Comparison of ENCODE assay signal across 23 cellular contexts in the genomic region with DNA sequence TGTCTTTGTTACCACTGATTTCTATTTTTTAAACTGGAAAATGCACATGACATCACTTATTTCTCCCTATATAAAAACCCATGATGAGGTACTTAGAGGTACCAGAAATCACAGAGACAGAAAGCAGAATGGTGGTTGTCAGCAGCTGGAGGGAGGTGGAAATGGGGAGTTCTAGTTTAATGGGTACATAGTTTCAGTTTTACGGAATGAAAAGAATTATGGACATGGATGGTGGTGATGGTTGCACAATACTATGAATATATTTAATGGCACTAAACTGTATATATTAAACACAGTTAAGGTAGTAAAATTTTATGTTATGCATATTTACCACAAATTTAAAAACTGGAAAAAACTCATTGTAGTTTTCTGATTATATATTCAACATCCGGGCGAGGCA.
"Had no signal": no experiment of that assay in that cellular context is flagged by ENCODE, and none has a peak within 500 bp of the region (broad histone marks: within the 10 kb centered on the region; RNA-seq: fewer than 3 reads in every experiment).

No MANE protein-coding gene starts in this region.

- H3K9me3 Mint-ChIP-seq: mesothelial cell of epicardium; natural killer cell; stimulated activated memory B cell treated with anti-CD40 and anti-IgM and Interleukin-4, amounts not matched to agents 10 μg/mL and 1 μg/mL and 100 μg/mL, for 72 hours; stimulated activated naive CD8-positive, alpha-beta T cell treated with anti-CD3 and anti-CD28 coated beads, Interleukin-15, amount 100 ng/mL, for 72 hours; type B pancreatic cell had no signal

- H3K9me3 ChIP-seq: left ventricle myocardium inferior, ovary, right atrium auricular region, right lobe of liver, tibial nerve, vagina had no signal

- ATAC-seq: natural killer cell; right lobe of liver; stimulated activated memory B cell treated with anti-CD40 and anti-IgM and Interleukin-4, amounts not matched to agents 10 μg/mL and 1 μg/mL and 100 μg/mL, for 72 hours; stimulated activated naive CD8-positive, alpha-beta T cell treated with anti-CD3 and anti-CD28 coated beads, Interleukin-15, amount 100 ng/mL, for 72 hours had no signal

- H3K4me1 ChIP-seq: right atrium auricular region, right lobe of liver had no signal

- H3K27me3 ChIP-seq: ovary, right atrium auricular region, right lobe of liver, tibial nerve, vagina had no signal

- H3K27ac ChIP-seq: left ventricle myocardium inferior, ovary, right atrium auricular region, right lobe of liver, tibial nerve, vagina had no signal

- H3K4me1 Mint-ChIP-seq: natural killer cell; stimulated activated naive CD8-positive, alpha-beta T cell treated with anti-CD3 and anti-CD28 coated beads, Interleukin-15, amount 100 ng/mL, for 72 hours had no signal

- H3K36me3 ChIP-seq: left ventricle myocardium inferior, ovary, right atrium auricular region, right lobe of liver, tibial nerve, vagina had no signal

- H3K27ac Mint-ChIP-seq: mesothelial cell of epicardium; naive B cell; natural killer cell; progenitor cell of endocrine pancreas; stimulated activated memory B cell treated with anti-CD40 and anti-IgM and Interleukin-4, amounts not matched to agents 10 μg/mL and 1 μg/mL and 100 μg/mL, for 72 hours; stimulated activated naive CD8-positive, alpha-beta T cell treated with anti-CD3 and anti-CD28 coated beads, Interleukin-15, amount 100 ng/mL, for 72 hours; type B pancreatic cell had no signal

- H3K36me3 Mint-ChIP-seq: mesothelial cell of epicardium; naive B cell; natural killer cell; stimulated activated memory B cell treated with anti-CD40 and anti-IgM and Interleukin-4, amounts not matched to agents 10 μg/mL and 1 μg/mL and 100 μg/mL, for 72 hours; type B pancreatic cell had no signal

- H3K4me3 ChIP-seq: left ventricle myocardium inferior, lung, ovary, right atrium auricular region, right lobe of liver, smooth muscle cell, tibial nerve, vagina had no signal

- DNase-seq: islet precursor cell; left ventricle myocardium inferior; mesendoderm; naive B cell; natural killer cell; ovary; right lobe of liver; stimulated activated CD4-positive, alpha-beta T cell treated with anti-CD3 and anti-CD28 coated beads, Interleukin-1b, Interleukin-23, amount 100 ng/mL, for 48 hours; stimulated activated CD4-positive, alpha-beta T cell treated with anti-CD3 and anti-CD28 coated beads, Interleukin-2, amount 100 ng/mL, for 48 hours; stimulated activated CD4-positive, alpha-beta T cell treated with anti-CD3 and anti-CD28 coated beads, Interleukin-4, amount 100 ng/mL, for 4 hours; stimulated activated CD8-positive, alpha-beta memory T cell treated with anti-CD3 and anti-CD28 coated beads, Interleukin-4, amount 100 ng/mL, for 48 hours; stimulated activated naive CD4-positive, alpha-beta T cell treated with Interleukin-2 at 50 U/mL for 16 hours; stimulated activated naive CD8-positive, alpha-beta T cell treated with anti-CD3 and anti-CD28 coated beads, Interleukin-15, amount 100 ng/mL, for 72 hours; substantia nigra had no signal

- H3K4me3 Mint-ChIP-seq: mesothelial cell of epicardium; naive B cell; natural killer cell; stimulated activated memory B cell treated with anti-CD40 and anti-IgM and Interleukin-4, amounts not matched to agents 10 μg/mL and 1 μg/mL and 100 μg/mL, for 72 hours; stimulated activated naive CD8-positive, alpha-beta T cell treated with anti-CD3 and anti-CD28 coated beads, Interleukin-15, amount 100 ng/mL, for 72 hours; type B pancreatic cell had no signal

- H3K27me3 Mint-ChIP-seq: naive B cell; progenitor cell of endocrine pancreas; stimulated activated memory B cell treated with anti-CD40 and anti-IgM and Interleukin-4, amounts not matched to agents 10 μg/mL and 1 μg/mL and 100 μg/mL, for 72 hours; stimulated activated naive CD8-positive, alpha-beta T cell treated with anti-CD3 and anti-CD28 coated beads, Interleukin-15, amount 100 ng/mL, for 72 hours; type B pancreatic cell had no signal
